In genomic region chr20:50727792-50728485, GRCh38 we compare ENCODE assay signal across 1 cellular context.
TF ChIP-seq lines count a peak whose summit lies in the region.

No MANE protein-coding gene starts in this region.

TF ChIP-seq in H1, 55 proteins besides CTCF, POLR2A, EP300 and RAD21:
- TF ChIP-seq EZH2 (IDR thresholded peaks at IDR 0.05; ENCODE audit: low read depth, low read length, severe bottlenecking): no peak
- TF ChIP-seq CBX5 (IDR thresholded peaks at IDR 0.05; ENCODE audit: low read depth, low read length): no peak
- TF ChIP-seq NANOG (IDR thresholded peaks at IDR 0.05; ENCODE audit: insufficient read depth, low read depth, low read length, poor library complexity, severe bottlenecking): no peak
- TF ChIP-seq CBX8 (IDR thresholded peaks at IDR 0.05; ENCODE audit: borderline replicate concordance, low read depth, low read length): no peak
- no peak for TF ChIP-seq E2F6 (IDR thresholded peaks at IDR 0.05)
- TF ChIP-seq JUND (IDR thresholded peaks at IDR 0.05; ENCODE audit: low read length): no peak
- TF ChIP-seq SRF (IDR thresholded peaks at IDR 0.05; ENCODE audit: low read depth, low read length): no peak
- TF ChIP-seq CEBPB (IDR thresholded peaks at IDR 0.05; ENCODE audit: low read depth, low read length): no peak
- TF ChIP-seq USF2 (IDR thresholded peaks at IDR 0.05; ENCODE audit: low read length): no peak
- TF ChIP-seq TAF7 (optimal IDR thresholded peaks at IDR 0.05; ENCODE audit: borderline replicate concordance, low read depth, low read length): no peak
- TF ChIP-seq ASH2L (IDR thresholded peaks at IDR 0.05; ENCODE audit: low read length): no peak
- TF ChIP-seq EGR1 (IDR thresholded peaks at IDR 0.05; ENCODE audit: borderline replicate concordance, low read depth, low read length): no peak
- no peak for TF ChIP-seq SIRT6 (IDR thresholded peaks at IDR 0.05; ENCODE audit: low read length)
- TF ChIP-seq RBBP5 (IDR thresholded peaks at IDR 0.05; ENCODE audit: borderline replicate concordance, low read depth, low read length): no peak
- TF ChIP-seq CHD7 (IDR thresholded peaks at IDR 0.05; ENCODE audit: insufficient replicate concordance, low read length): no peak
- TF ChIP-seq TCF12 (IDR thresholded peaks at IDR 0.05; ENCODE audit: low read depth, low read length): no peak
- no peak for TF ChIP-seq TBP (IDR thresholded peaks at IDR 0.05; ENCODE audit: low read depth, low read length)
- TF ChIP-seq BRCA1 (IDR thresholded peaks at IDR 0.05; ENCODE audit: low read depth, low read length): no peak
- no peak for TF ChIP-seq CHD2 (IDR thresholded peaks at IDR 0.05; ENCODE audit: low read length)
- TF ChIP-seq POLR2AphosphoS5 (IDR thresholded peaks at IDR 0.05; ENCODE audit: low read depth, low read length): no peak
